ENCODE assay signal across 17 cellular contexts in the genomic region with DNA sequence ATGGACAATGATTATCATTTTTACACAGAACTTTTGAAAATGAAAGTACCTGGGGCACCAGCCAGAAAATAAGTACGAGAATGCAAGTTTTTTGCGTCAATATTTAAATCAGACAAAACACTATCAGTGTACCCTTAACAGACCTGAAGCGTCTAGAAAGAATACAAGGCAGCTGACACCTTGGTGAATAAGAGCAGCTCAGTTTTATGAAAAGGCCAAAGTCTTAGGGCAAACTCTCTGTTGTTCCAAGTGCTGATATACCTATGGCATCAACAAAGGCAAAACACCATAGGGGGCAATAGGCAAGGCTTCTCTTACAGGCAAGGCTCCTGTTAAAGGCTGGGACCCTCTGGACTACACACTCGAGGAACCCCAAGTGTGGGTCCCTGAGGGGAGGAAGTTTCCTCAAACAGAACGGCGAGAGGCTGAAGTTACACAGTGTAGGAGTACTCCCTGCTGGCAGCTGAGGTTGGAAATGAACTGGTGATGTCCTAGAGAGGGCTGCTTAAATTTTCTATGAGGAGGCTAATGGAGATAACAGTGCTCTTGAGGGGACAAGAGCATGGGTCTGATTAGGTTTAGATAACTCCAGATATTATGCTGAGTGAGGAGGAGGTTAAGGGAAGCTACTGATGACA.
DNase-seq lines count a peak whose midpoint lies in the region; ATAC-seq and TF ChIP-seq lines count a peak whose summit lies in the region.
"Had no signal": no experiment of that assay in that cellular context is flagged by ENCODE, and none has a peak within 500 bp of the region (broad histone marks: within the 10 kb centered on the region; RNA-seq: fewer than 3 reads in every experiment).

No MANE protein-coding gene starts in this region.

- H3K27ac ChIP-seq in ACC112 (ENCODE audit: low read depth, low read length), result peak overlapping the region; percentile 11; the same call in 1 of the 2 replicates
- no peak overlapping the region for H3K27ac ChIP-seq in fibroblast of lung (ENCODE audit: insufficient read depth, low read length)
- H3K27ac ChIP-seq: PC-9, vagina had no signal

- no peak overlapping the region for H3K4me3 Mint-ChIP-seq in natural killer cell treated with Interleukin-12 subunit alpha and Interleukin-12 subunit beta and Interleukin-15 and Interleukin-18, amount 100 ng/mL, for 72 hours
- H3K4me3 Mint-ChIP-seq: activated CD4-positive, alpha-beta memory T cell treated with anti-CD3 and anti-CD28 coated beads for 36 hours; immature natural killer cell; natural killer cell had no signal

- no peaks in the 10 kb centered on the region for H4K20me1 ChIP-seq in fibroblast of lung (ENCODE audit: control insufficient read depth, extremely low read depth, insufficient read depth, low read length)

- intact Hi-C loops in left colon (cut with DNase I, micrococcal nuclease), result no loop called here

- H3K4me1 ChIP-seq in ACC112 (ENCODE audit: control insufficient read depth, insufficient read depth, low read length, unreplicated experiment) (peaks cover 8% of the 10 kb centered on the region), fibroblast of lung (ENCODE audit: control insufficient read depth, extremely low read depth, insufficient read depth, low read length) (no peaks in the 10 kb centered on the region)

- H3K36me3 Mint-ChIP-seq in natural killer cell treated with Interleukin-12 subunit alpha and Interleukin-12 subunit beta and Interleukin-15 and Interleukin-18, amount 100 ng/mL, for 72 hours, result no peaks in the 10 kb centered on the region
- H3K36me3 Mint-ChIP-seq: activated CD4-positive, alpha-beta memory T cell treated with anti-CD3 and anti-CD28 coated beads for 36 hours; immature natural killer cell; natural killer cell had no signal

- ATAC-seq in HG03432 (IDR thresholded peaks at IDR 0.05; ENCODE audit: unreplicated experiment), result peak; percentile 36
- peak; percentile 41 to 45 for ATAC-seq in natural killer cell treated with Interleukin-12 subunit alpha and Interleukin-12 subunit beta and Interleukin-15 and Interleukin-18, amount 100 ng/mL, for 72 hours
- ATAC-seq in left colon, result no peak
- ATAC-seq in GM19463 (IDR thresholded peaks at IDR 0.05; ENCODE audit: unreplicated experiment), result no peak

- peak overlapping the region; percentile 17 for H3K4me2 ChIP-seq in fibroblast of lung (ENCODE audit: extremely low read depth, insufficient read depth, low read length)
- H3K4me2 ChIP-seq: PC-9 had no signal

- H3K36me3 ChIP-seq in ACC112 (ENCODE audit: insufficient read depth, low read length) (no peaks in the 10 kb centered on the region), fibroblast of lung (ENCODE audit: control insufficient read depth, insufficient read depth, low read length) (no peaks in the 10 kb centered on the region)
- H3K36me3 ChIP-seq: cardiac muscle cell, vagina had no signal

- H3K27ac Mint-ChIP-seq in natural killer cell treated with Interleukin-12 subunit alpha and Interleukin-12 subunit beta and Interleukin-15 and Interleukin-18, amount 100 ng/mL, for 72 hours, result peak overlapping the region in 1 of 2 donors; percentile 43
- H3K27ac Mint-ChIP-seq: activated CD4-positive, alpha-beta memory T cell treated with anti-CD3 and anti-CD28 coated beads for 36 hours had no signal

- H3K9me3 ChIP-seq in fibroblast of lung (ENCODE audit: control insufficient read depth, insufficient read depth, low read depth, low read length), result no peaks in the 10 kb centered on the region
- H3K9me3 ChIP-seq: vagina had no signal

- H3K4me3 ChIP-seq in ACC112 (ENCODE audit: low read depth, low read length), result peak overlapping the region; percentile 68
- no peak overlapping the region for H3K4me3 ChIP-seq in fibroblast of lung (replicated peaks in 1 of 4; ENCODE audit: control extremely low read depth in 1 of 4, insufficient read depth in 1 of 4, low read depth in 3 of 4, low read length in 4 of 4)
- H3K4me3 ChIP-seq: cardiac muscle cell, PC-9, vagina had no signal

- H3K4me1 Mint-ChIP-seq in natural killer cell treated with Interleukin-12 subunit alpha and Interleukin-12 subunit beta and Interleukin-15 and Interleukin-18, amount 100 ng/mL, for 72 hours (ENCODE audit: low read depth in 2 of 2), result peaks cover 4 to 5% of the 10 kb centered on the region in 2 donors

- H3K27me3 Mint-ChIP-seq in natural killer cell treated with Interleukin-12 subunit alpha and Interleukin-12 subunit beta and Interleukin-15 and Interleukin-18, amount 100 ng/mL, for 72 hours, result no peaks in the 10 kb centered on the region
- H3K27me3 Mint-ChIP-seq: activated CD4-positive, alpha-beta memory T cell treated with anti-CD3 and anti-CD28 coated beads for 36 hours had no signal

- H3K79me2 ChIP-seq in ACC112 (ENCODE audit: control insufficient read depth, insufficient read depth, low read length, unreplicated experiment) (peaks cover 5% of the 10 kb centered on the region), fibroblast of lung (ENCODE audit: control insufficient read depth, insufficient read depth, low read length) (no peaks in the 10 kb centered on the region)

- DNase-seq in fibroblast of lung (ENCODE audit: low read depth in 2 of 2) (no peak), left colon (no peak), DMS153 treated with DMSO at 0.1 percent for 48 hours (lab: John Stamatoyannopoulos, UW; ENCODE audit: unreplicated experiment) (no peak), C1 segment of cervical spinal cord (lab: John Stamatoyannopoulos, UW) (no peak)
- no peak for DNase-seq in natural killer cell treated with Interleukin-12 subunit alpha and Interleukin-12 subunit beta and Interleukin-15 and Interleukin-18, amount 100 ng/mL, for 72 hours (ENCODE audit: low spot score)
- DNase-seq: activated CD4-positive, alpha-beta memory T cell treated with anti-CD3 and anti-CD28 coated beads for 36 hours; activated gamma-delta T cell; erythroblast; immature natural killer cell; natural killer cell; PC-9; small intestine had no signal

- H2AFZ ChIP-seq in ACC112 (ENCODE audit: low read length, unreplicated experiment), result peak overlapping the region; percentile 27
- H2AFZ ChIP-seq in fibroblast of lung (ENCODE audit: low read length), result no peak overlapping the region
- H2AFZ ChIP-seq: PC-9 had no signal

- no peaks in the 10 kb centered on the region for H3K9me3 Mint-ChIP-seq in natural killer cell treated with Interleukin-12 subunit alpha and Interleukin-12 subunit beta and Interleukin-15 and Interleukin-18, amount 100 ng/mL, for 72 hours
- H3K9me3 Mint-ChIP-seq: activated CD4-positive, alpha-beta memory T cell treated with anti-CD3 and anti-CD28 coated beads for 36 hours; immature natural killer cell; natural killer cell had no signal

- TF ChIP-seq CTCF in fibroblast of lung (conservative IDR thresholded peaks at IDR 0.05 in 1 of 2, IDR thresholded peaks at IDR 0.05 in 1 of 2; ENCODE audit: low read depth in 1 of 2, low read length in 2 of 2), result no peak

- no peak overlapping the region for H3K9ac ChIP-seq in fibroblast of lung (ENCODE audit: insufficient read depth, low read length)

- H3K27me3 ChIP-seq in ACC112 (ENCODE audit: insufficient read depth, low read length), result no peaks in the 10 kb centered on the region
- H3K27me3 ChIP-seq in fibroblast of lung (ENCODE audit: control insufficient read depth, insufficient read depth, low read length), result no peaks in the 10 kb centered on the region
- H3K27me3 ChIP-seq: cardiac muscle cell, vagina had no signal

Comparison
In these comparisons a context has a peak if more than half of its experiments do, and no peak if none do; other contexts are left out.
1. ATAC-seq: peak in HG03432 (single experiment) and natural killer cell treated with Interleukin-12 subunit alpha and Interleukin-12 subunit beta and Interleukin-15 and Interleukin-18, amount 100 ng/mL, for 72 hours (2 of 2); none in left colon (single experiment) and GM19463 (single experiment).